In the genomic region with DNA sequence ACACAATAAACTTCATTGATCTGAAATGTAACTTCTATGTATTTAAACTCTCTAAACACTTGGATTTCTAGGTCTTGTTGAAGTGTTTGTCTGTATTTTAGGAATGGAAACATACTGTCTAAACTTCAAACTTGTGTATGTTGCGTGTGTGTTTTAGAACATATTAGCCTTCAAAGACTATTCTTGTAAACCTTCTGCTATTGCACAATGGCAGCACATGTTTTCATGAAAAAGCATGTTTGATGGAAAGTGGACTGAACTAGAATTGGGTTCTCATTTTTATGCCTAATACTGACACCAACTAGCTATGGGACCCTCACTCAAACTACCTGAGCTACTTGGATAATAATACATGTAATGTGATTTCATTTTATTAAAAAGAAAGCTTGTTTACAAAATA, we compare ENCODE assay signal across 27 cellular contexts.
"Had no signal": no experiment of that assay in that cellular context is flagged by ENCODE, and none has a peak within 500 bp of the region (broad histone marks: within the 10 kb centered on the region; RNA-seq: fewer than 3 reads in every experiment).

No MANE protein-coding gene starts in this region.

- DNase-seq: stimulated activated CD4-positive, alpha-beta T cell treated with anti-CD3 and anti-CD28 coated beads, Interleukin-2, amount 100 ng/mL, for 48 hours; stimulated activated CD4-positive, alpha-beta T cell treated with anti-CD3 and anti-CD28 coated beads, Interleukin-4, amount 100 ng/mL, for 1 hour; stimulated activated CD4-positive, alpha-beta T cell treated with anti-CD3 and anti-CD28 coated beads, Interleukin-4, amount 100 ng/mL, for 24 hours; stimulated activated CD4-positive, alpha-beta T cell treated with anti-CD3 and anti-CD28 coated beads, Interleukin-4, amount 100 ng/mL, for 4 hours; stimulated activated CD8-positive, alpha-beta memory T cell treated with anti-CD3 and anti-CD28 coated beads, Interleukin-4, amount 100 ng/mL, for 48 hours; stimulated activated naive B cell treated with anti-CD40 and anti-IgM and Interleukin-4, amounts not matched to agents 10 μg/mL and 1 μg/mL and 100 μg/mL, for 72 hours; stimulated activated naive CD4-positive, alpha-beta T cell; stimulated activated naive CD4-positive, alpha-beta T cell treated with Interleukin-2 at 50 U/mL for 16 hours; stimulated activated naive CD8-positive, alpha-beta T cell treated with anti-CD3 and anti-CD28 coated beads, Interleukin-15, amount 100 ng/mL, for 72 hours; stimulated activated naive CD8-positive, alpha-beta T cell treated with anti-CD3 and anti-CD28 coated beads, Interleukin-15, Interleukin-2, amounts not matched to agents 100 U/mL and 50 U/mL, for 24 hours; stomach; substantia nigra; testis; thyroid gland; tibial artery; transverse colon; trophoblast cell; upper lobe of left lung; upper lobe of right lung; uterus had no signal

- H3K4me1 ChIP-seq: stomach, suprapubic skin, testis, thyroid gland, tibial artery, tibial nerve, transverse colon, upper lobe of left lung, upper lobe of right lung, uterus, vagina had no signal

- H3K27ac ChIP-seq: stomach, suprapubic skin, testis, thoracic aorta, thyroid gland, tibial artery, tibial nerve, transverse colon, upper lobe of left lung, upper lobe of right lung, uterus, vagina had no signal

- H3K36me3 ChIP-seq: stomach, suprapubic skin, thoracic aorta, thyroid gland, tibial artery, tibial nerve, transverse colon, upper lobe of left lung, upper lobe of right lung, uterus, vagina had no signal

- H3K9me3 ChIP-seq: stomach, suprapubic skin, testis, thoracic aorta, thyroid gland, tibial artery, tibial nerve, transverse colon, upper lobe of left lung, upper lobe of right lung, uterus, vagina had no signal

- H3K27me3 ChIP-seq: stomach, suprapubic skin, testis, thyroid gland, tibial artery, tibial nerve, transverse colon, upper lobe of left lung, upper lobe of right lung, uterus, vagina had no signal

- FAIRE-seq: urothelium cell line had no signal

- H3K4me3 ChIP-seq: stomach, suprapubic skin, testis, thoracic aorta, thyroid gland, tibial artery, tibial nerve, transverse colon, upper lobe of left lung, upper lobe of right lung, uterus, vagina had no signal

- ATAC-seq: stimulated activated effector memory CD8-positive, alpha-beta T cell treated with anti-CD3 and anti-CD28 coated beads, Interleukin-12 subunit alpha, Interleukin-12 subunit beta, amount 100 ng/mL, for 72 hours; stimulated activated memory B cell treated with anti-CD40 and anti-IgM and Interleukin-4, amounts not matched to agents 10 μg/mL and 1 μg/mL and 100 μg/mL, for 72 hours; stimulated activated naive B cell treated with anti-CD40 and anti-IgM and Interleukin-4, amounts not matched to agents 10 μg/mL and 1 μg/mL and 100 μg/mL, for 72 hours; stimulated activated naive CD8-positive, alpha-beta T cell treated with anti-CD3 and anti-CD28 coated beads, Interleukin-15, amount 100 ng/mL, for 72 hours; stimulated activated naive CD8-positive, alpha-beta T cell treated with anti-CD3 and anti-CD28 coated beads, Interleukin-15, Interleukin-2, amounts not matched to agents 100 U/mL and 50 U/mL, for 24 hours; upper lobe of right lung had no signal
